ENCODE assay signal across 31 cellular contexts in the genomic region with DNA sequence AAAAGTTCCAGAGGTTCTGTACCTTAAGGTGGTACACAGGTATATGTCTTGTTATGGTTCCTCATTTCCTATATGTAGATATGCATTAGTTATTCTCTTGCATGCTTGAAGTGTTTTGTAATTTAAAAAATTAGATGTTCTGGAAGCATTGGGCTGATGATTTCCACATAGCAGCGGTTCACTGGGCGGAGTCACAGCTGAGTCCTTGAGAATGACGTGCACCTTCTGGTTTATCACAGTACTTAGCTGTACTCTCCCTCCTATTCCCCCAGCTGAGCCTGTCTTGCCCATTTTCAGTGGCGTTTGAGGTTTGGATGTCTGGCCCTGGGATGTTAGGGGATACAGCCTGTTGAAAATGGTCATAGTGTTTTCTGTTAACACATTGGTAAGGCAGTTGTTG.
DNase-seq lines count a peak whose midpoint lies in the region; ATAC-seq and TF ChIP-seq lines count a peak whose summit lies in the region.
"Had no signal": no experiment of that assay in that cellular context is flagged by ENCODE, and none has a peak within 500 bp of the region (broad histone marks: within the 10 kb centered on the region; RNA-seq: fewer than 3 reads in every experiment).

No MANE protein-coding gene starts in this region.

- POLR2A ChIA-PET in HEK293T (lab: Yijun Ruan, JAX) = interaction anchor here (0.7 kb wide), 1 partner anchor 16 kb away, joined by 3 read pairs; no protein-coding TSS in a partner anchor

- no peaks in the 10 kb centered on the region for H3K36me3 ChIP-seq in GM23248 (ENCODE audit: low read depth)
- H3K36me3 ChIP-seq in ovary = no peaks in the 10 kb centered on the region
- peaks cover 0 to 6% (median 0%) of the 10 kb centered on the region in 3 donors for H3K36me3 ChIP-seq in esophagus squamous epithelium
- H3K36me3 ChIP-seq: colonic mucosa, MG63, neutrophil, Peyer's patch, SJSA1 had no signal

- H4K20me1 ChIP-seq in GM23248 (ENCODE audit: insufficient read depth) = no peaks in the 10 kb centered on the region
- H4K20me1 ChIP-seq: BLaER1 had no signal

- H3K4me2 ChIP-seq in GM23248 (ENCODE audit: unreplicated experiment) = no peak overlapping the region
- H3K4me2 ChIP-seq: BLaER1 had no signal

- in situ Hi-C loops in GM23248 (cut with MboI) = no loop called here

- H3K9me2 ChIP-seq in GM23248 (ENCODE audit: insufficient read depth) = no peaks in the 10 kb centered on the region

- no peak overlapping the region for H2AFZ ChIP-seq in GM23248

- H3K4me3 ChIP-seq in GM23248 (no peak overlapping the region), ovary (no peak overlapping the region), esophagus squamous epithelium (no peak overlapping the region)
- H3K4me3 ChIP-seq: BLaER1, colonic mucosa, left lung, MG63, Peyer's patch, psoas muscle, SJSA1, skin epidermis had no signal

- intact Hi-C loops in ovary (cut with DNase I) (no loop called here), esophagus squamous epithelium (cut with DNase I) (no loop called here)

- TF ChIP-seq POLR2A in ovary (IDR thresholded peaks at IDR 0.05) = no peak
- no peak for TF ChIP-seq POLR2A in esophagus squamous epithelium (IDR thresholded peaks at IDR 0.05)

- H3K27me3 ChIP-seq in GM23248 (replicated peaks; ENCODE audit: insufficient read depth) (no peaks in the 10 kb centered on the region), ovary (no peaks in the 10 kb centered on the region), esophagus squamous epithelium (no peaks in the 10 kb centered on the region)
- H3K27me3 ChIP-seq: BLaER1, colonic mucosa, left lung, MG63, neutrophil, Peyer's patch, SJSA1 had no signal

- CTCF ChIA-PET in HEK293T (lab: Yijun Ruan, JAX) = no interaction called here

- TF ChIP-seq CTCF in ovary (IDR thresholded peaks at IDR 0.05) (no peak), esophagus squamous epithelium (IDR thresholded peaks at IDR 0.05) (no peak)

- ATAC-seq in HG03039 (IDR thresholded peaks at IDR 0.05; ENCODE audit: unreplicated experiment) = no peak
- ATAC-seq: left lung; psoas muscle; stimulated activated naive CD8-positive, alpha-beta T cell treated with anti-CD3 and anti-CD28 coated beads, Interleukin-15, Interleukin-2, amounts not matched to agents 100 U/mL and 50 U/mL, for 24 hours; T-cell had no signal

- no peak overlapping the region for H3K9ac ChIP-seq in GM23248
- H3K9ac ChIP-seq: BLaER1 had no signal

- no peak for TF ChIP-seq EP300 in ovary (IDR thresholded peaks at IDR 0.05)

- H3K9me3 ChIP-seq in GM23248 (ENCODE audit: low read depth) (no peaks in the 10 kb centered on the region), ovary (no peaks in the 10 kb centered on the region), esophagus squamous epithelium (no peaks in the 10 kb centered on the region)
- H3K9me3 ChIP-seq: BLaER1, colonic mucosa, left lung, MG63, neutrophil, Peyer's patch, psoas muscle, SJSA1 had no signal

- H3K79me2 ChIP-seq in GM23248 (ENCODE audit: insufficient read depth) = no peaks in the 10 kb centered on the region

- WGBS in GM23248 (ENCODE audit: low coverage in 1 of 2, low lambda C conversion rate in 2 of 2, missing lambda C conversion rate in 2 of 2), 2 experiments = 62 to 64% methylated on average over 4 of the region's 4 CpGs
- WGBS in ovary, 3 donors = 16 to 33% (median 32%) methylated on average over 4 of the region's 4 CpGs
- 71 to 74% methylated on average over 4 of the region's 4 CpGs for WGBS in esophagus squamous epithelium, 2 donors

- H3K4me1 ChIP-seq in GM23248 (ENCODE audit: insufficient read depth) (no peaks in the 10 kb centered on the region), ovary (ENCODE audit: insufficient read depth) (no peaks in the 10 kb centered on the region), esophagus squamous epithelium (peaks cover 0 to 57% (median 3%) of the 10 kb centered on the region in 3 donors)
- H3K4me1 ChIP-seq: colonic mucosa, left lung, Peyer's patch, psoas muscle, SJSA1 had no signal

- H3F3A ChIP-seq in GM23248 (ENCODE audit: insufficient read depth) = no peaks in the 10 kb centered on the region

- DNase-seq in GM23248 = peak; percentile 40
- peak; percentile 42 for DNase-seq in NOMO-1 treated with DMSO at 0.1 percent for 48 hours (lab: John Stamatoyannopoulos, UW; ENCODE audit: unreplicated experiment)
- peak; percentile 26 for DNase-seq in fibroblast of gingiva (ENCODE audit: low read depth)
- DNase-seq in ovary = peak; percentile 56 to 90 (median 68)
- DNase-seq in HEK293T (ENCODE audit: extremely low spot score) = no peak
- DNase-seq in esophagus squamous epithelium (lab: John Stamatoyannopoulos, UW) = no peak
- DNase-seq: ACHN; activated CD4-positive, alpha-beta T cell treated with anti-CD3 and anti-CD28 coated beads, Interleukin-2, amount 50 U/mL, for 4 hours; activated CD4-positive, CD25-positive, alpha-beta regulatory T cell; activated CD8-positive, alpha-beta memory T cell treated with anti-CD3 and anti-CD28 coated beads, Interleukin-2, amount 50 U/mL, for 4 hours; aorta; colonic mucosa; DMS53; effector memory CD4-positive, alpha-beta T cell; erythroblast; GF-D8; H7; KG1; left lung; MG63; NCI-H1436 treated with DMSO at 0.1 percent for 48 hours; NCI-H2107; Peyer's patch; psoas muscle; stimulated activated naive CD8-positive, alpha-beta T cell treated with anti-CD3 and anti-CD28 coated beads, Interleukin-15, Interleukin-2, amounts not matched to agents 100 U/mL and 50 U/mL, for 24 hours; T-cell had no signal

- H3K27ac ChIP-seq in GM23248 (no peak overlapping the region), ovary (peak overlapping the region in 1 of 2 donors; percentile 31), esophagus squamous epithelium (peak overlapping the region in 1 of 4 donors; percentile 83)
- H3K27ac ChIP-seq: BLaER1, colonic mucosa, left lung, neutrophil, Peyer's patch, psoas muscle, SJSA1, skin epidermis had no signal

TF ChIP-seq in HEK293T, 16 proteins besides CTCF, POLR2A, EP300 and RAD21:
- TF ChIP-seq FOXK2 (IDR thresholded peaks at IDR 0.05) (no peak), FOXM1 (IDR thresholded peaks at IDR 0.05; ENCODE audit: borderline replicate concordance) (no peak), SP1 (IDR thresholded peaks at IDR 0.05) (no peak), ZNF384 (IDR thresholded peaks at IDR 0.05) (no peak), L3MBTL2 (conservative IDR thresholded peaks at IDR 0.05) (no peak), FOXA1 (IDR thresholded peaks at IDR 0.05) (no peak), BHLHE40 (IDR thresholded peaks at IDR 0.05; ENCODE audit: borderline replicate concordance) (no peak), NFRKB (IDR thresholded peaks at IDR 0.05) (no peak), HDGF (IDR thresholded peaks at IDR 0.05; ENCODE audit: borderline replicate concordance) (no peak), TARDBP (IDR thresholded peaks at IDR 0.05) (no peak)
- TF ChIP-seq, protein P1, sequence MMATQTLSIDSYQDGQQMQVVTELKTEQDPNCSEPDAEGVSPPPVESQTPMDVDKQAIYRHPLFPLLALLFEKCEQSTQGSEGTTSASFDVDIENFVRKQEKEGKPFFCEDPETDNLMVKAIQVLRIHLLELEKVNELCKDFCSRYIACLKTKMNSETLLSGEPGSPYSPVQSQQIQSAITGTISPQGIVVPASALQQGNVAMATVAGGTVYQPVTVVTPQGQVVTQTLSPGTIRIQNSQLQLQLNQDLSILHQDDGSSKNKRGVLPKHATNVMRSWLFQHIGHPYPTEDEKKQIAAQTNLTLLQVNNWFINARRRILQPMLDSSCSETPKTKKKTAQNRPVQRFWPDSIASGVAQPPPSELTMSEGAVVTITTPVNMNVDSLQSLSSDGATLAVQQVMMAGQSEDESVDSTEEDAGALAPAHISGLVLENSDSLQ (IDR thresholded peaks at IDR 0.05) = no peak
TF ChIP-seq in HEK293T: peak in this region for 0.

Comparison
In these comparisons a context has a peak if more than half of its experiments do, and no peak if none do; other contexts are left out.
1. DNase-seq: peak in GM23248 (single experiment), NOMO-1 treated with DMSO at 0.1 percent for 48 hours (single experiment), fibroblast of gingiva (single experiment) and ovary (5 of 5); none in HEK293T (single experiment) and esophagus squamous epithelium (single experiment).